In genomic region chr14:94447986-94448808, GRCh38 we compare ENCODE assay signal across 17 cellular contexts. TPM values are rescaled to one million over a fixed set of nuclear protein-coding genes. Genes with fewer than 3 reads are reported as not detected.
"Had no signal": no experiment of that assay in that cellular context is flagged by ENCODE, and none has a peak within 500 bp of the region (broad histone marks: within the 10 kb centered on the region; RNA-seq: fewer than 3 reads in every experiment).

No MANE protein-coding gene starts in this region.

- H3K27ac Mint-ChIP-seq: activated CD4-positive, alpha-beta memory T cell treated with anti-CD3 and anti-CD28 coated beads for 36 hours; activated naive CD8-positive, alpha-beta T cell treated with anti-CD3 and anti-CD28 coated beads, Interleukin-2, amount 10 ng/mL, durations not matched to agents 7 days and 5 days; endodermal cell had no signal

- H3K9me3 ChIP-seq: gastrocnemius medialis, heart right ventricle, tibial artery had no signal

- H3K4me1 Mint-ChIP-seq: activated naive CD8-positive, alpha-beta T cell treated with anti-CD3 and anti-CD28 coated beads, Interleukin-2, amount 10 ng/mL, durations not matched to agents 7 days and 5 days had no signal

- H3K4me1 ChIP-seq: gastrocnemius medialis, heart right ventricle, tibial artery had no signal

- ATAC-seq: activated T-cell treated with anti-CD3 and anti-CD28 coated beads, Interleukin-2, amount 50 U/mL, for 4 hours; gastrocnemius medialis; heart right ventricle; left ventricle myocardium superior had no signal

- H3K4me3 ChIP-seq: gastrocnemius medialis, heart right ventricle, tibial artery had no signal

- H3K36me3 Mint-ChIP-seq: activated CD4-positive, alpha-beta memory T cell treated with anti-CD3 and anti-CD28 coated beads for 36 hours; activated naive CD8-positive, alpha-beta T cell treated with anti-CD3 and anti-CD28 coated beads, Interleukin-2, amount 10 ng/mL, durations not matched to agents 7 days and 5 days had no signal

- H3K9me3 Mint-ChIP-seq: activated CD4-positive, alpha-beta memory T cell treated with anti-CD3 and anti-CD28 coated beads for 36 hours; activated naive CD8-positive, alpha-beta T cell treated with anti-CD3 and anti-CD28 coated beads, Interleukin-2, amount 10 ng/mL, durations not matched to agents 7 days and 5 days; activated T-cell treated with anti-CD3 and anti-CD28 coated beads, Interleukin-2, amount 50 U/mL, for 4 hours; endodermal cell had no signal

- H3K27me3 ChIP-seq: tibial artery had no signal

- H3K4me3 Mint-ChIP-seq: activated CD4-positive, alpha-beta memory T cell treated with anti-CD3 and anti-CD28 coated beads for 36 hours; activated naive CD8-positive, alpha-beta T cell treated with anti-CD3 and anti-CD28 coated beads, Interleukin-2, amount 10 ng/mL, durations not matched to agents 7 days and 5 days; activated T-cell treated with anti-CD3 and anti-CD28 coated beads, Interleukin-2, amount 50 U/mL, for 4 hours; endodermal cell; neural crest cell had no signal

- H3K27ac ChIP-seq: gastrocnemius medialis, heart right ventricle, parathyroid adenoma, tibial artery had no signal

- DNase-seq: activated CD4-positive, alpha-beta memory T cell treated with anti-CD3 and anti-CD28 coated beads for 36 hours; activated gamma-delta T cell treated with Interleukin-2 at 50 U/mL for 16 hours; activated naive CD8-positive, alpha-beta T cell treated with anti-CD3 and anti-CD28 coated beads, Interleukin-2, amount 10 ng/mL, durations not matched to agents 7 days and 5 days; activated T-cell treated with anti-CD3 and anti-CD28 coated beads, Interleukin-2, amount 50 U/mL, for 4 hours; dermis blood vessel endothelial cell; endodermal cell; gastrocnemius medialis; heart right ventricle; islet precursor cell; left ventricle myocardium superior; small intestine; T-helper 9 cell; tibial artery had no signal

- H3K36me3 ChIP-seq: gastrocnemius medialis, heart right ventricle, tibial artery had no signal

RNA-seq across cellular contexts. Expression of gene SERPINA11, which starts 4.4 kb away (rescaled TPM):
- total RNA-seq: activated CD4-positive, alpha-beta memory T cell treated with anti-CD3 and anti-CD28 coated beads for 36 hours; activated naive CD8-positive, alpha-beta T cell treated with anti-CD3 and anti-CD28 coated beads, Interleukin-2, amount 10 ng/mL, durations not matched to agents 7 days and 5 days; activated T-cell treated with anti-CD3 and anti-CD28 coated beads, Interleukin-2, amount 50 U/mL, for 4 hours; cerebellum; dermis blood vessel endothelial cell; heart right ventricle; left ventricle myocardium superior; mesenteric fat pad; neural crest cell had no signal
- polyA plus RNA-seq: heart right ventricle had no signal

RNA-seq across cellular contexts. Expression of gene SERPINA9, which starts 27.8 kb away (rescaled TPM):
- total RNA-seq: activated CD4-positive, alpha-beta memory T cell treated with anti-CD3 and anti-CD28 coated beads for 36 hours; activated naive CD8-positive, alpha-beta T cell treated with anti-CD3 and anti-CD28 coated beads, Interleukin-2, amount 10 ng/mL, durations not matched to agents 7 days and 5 days; activated T-cell treated with anti-CD3 and anti-CD28 coated beads, Interleukin-2, amount 50 U/mL, for 4 hours; cerebellum; dermis blood vessel endothelial cell; endodermal cell; gastrocnemius medialis; heart right ventricle; left ventricle myocardium superior; mesenteric fat pad; neural crest cell had no signal
- polyA plus RNA-seq: heart right ventricle had no signal

RNA-seq across cellular contexts. Expression of gene SERPINA1, which starts 59.8 kb away (rescaled TPM):
- total RNA-seq: neural crest cell had no signal
